21 cellular contexts compared by ENCODE assay signal in the genomic region with DNA sequence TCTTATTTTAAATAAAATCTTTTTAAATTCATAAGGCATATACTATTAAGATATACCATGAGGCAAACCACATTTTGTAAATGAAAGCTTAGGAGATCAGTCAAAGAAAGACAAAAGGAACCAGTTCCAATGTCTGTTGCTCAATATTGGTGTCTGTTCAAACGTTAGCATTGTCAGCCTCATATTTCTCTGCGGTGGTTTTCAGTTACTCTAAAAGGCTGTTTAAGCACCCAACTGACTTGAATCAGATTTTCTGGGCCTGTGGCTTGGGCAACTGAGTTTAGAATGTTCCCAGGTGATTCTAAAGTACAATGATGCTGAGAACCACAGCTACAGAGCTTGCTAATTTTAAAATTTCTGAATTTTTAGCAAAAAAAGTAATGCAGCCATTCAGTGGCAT.
"Had no signal": no experiment of that assay in that cellular context is flagged by ENCODE, and none has a peak within 500 bp of the region (broad histone marks: within the 10 kb centered on the region; RNA-seq: fewer than 3 reads in every experiment).

No MANE protein-coding gene starts in this region.

- H3K4me3 ChIP-seq: dorsolateral prefrontal cortex, lower lobe of right lung, ovary, psoas muscle, sigmoid colon, testis, tibial artery had no signal

- H3K4me3 Mint-ChIP-seq: immature natural killer cell; naive thymus-derived CD8-positive, alpha-beta T cell; nephron progenitor cell; stimulated activated memory B cell treated with anti-CD40 and anti-IgM and Interleukin-4, amounts not matched to agents 10 μg/mL and 1 μg/mL and 100 μg/mL, for 72 hours; type B pancreatic cell had no signal

- ATAC-seq: left ventricle myocardium superior; lower lobe of right lung; naive thymus-derived CD8-positive, alpha-beta T cell; psoas muscle; right cardiac atrium; stimulated activated memory B cell treated with anti-CD40 and anti-IgM and Interleukin-4, amounts not matched to agents 10 μg/mL and 1 μg/mL and 100 μg/mL, for 72 hours; stimulated activated naive CD8-positive, alpha-beta T cell treated with anti-CD3 and anti-CD28 coated beads, Interleukin-15, Interleukin-2, amounts not matched to agents 100 U/mL and 50 U/mL, for 24 hours had no signal

- DNase-seq: dorsolateral prefrontal cortex; effector CD4-positive, alpha-beta T cell; hypothalamus; immature natural killer cell; left ventricle myocardium superior; lower lobe of right lung; naive thymus-derived CD8-positive, alpha-beta T cell; nephron progenitor cell; nucleus accumbens; ovary; posterior cingulate gyrus; psoas muscle; right cardiac atrium; sigmoid colon; stimulated activated CD4-positive, alpha-beta T cell treated with anti-CD3 and anti-CD28 coated beads, Interleukin-4, amount 100 ng/mL, for 4 hours; stimulated activated naive CD8-positive, alpha-beta T cell treated with anti-CD3 and anti-CD28 coated beads, Interleukin-15, Interleukin-2, amounts not matched to agents 100 U/mL and 50 U/mL, for 24 hours; substantia nigra; testis; tibial artery had no signal

- H3K9me3 Mint-ChIP-seq: immature natural killer cell; naive thymus-derived CD8-positive, alpha-beta T cell; nephron progenitor cell; stimulated activated memory B cell treated with anti-CD40 and anti-IgM and Interleukin-4, amounts not matched to agents 10 μg/mL and 1 μg/mL and 100 μg/mL, for 72 hours; type B pancreatic cell had no signal

- H3K27ac Mint-ChIP-seq: immature natural killer cell; naive thymus-derived CD8-positive, alpha-beta T cell; nephron progenitor cell; stimulated activated memory B cell treated with anti-CD40 and anti-IgM and Interleukin-4, amounts not matched to agents 10 μg/mL and 1 μg/mL and 100 μg/mL, for 72 hours; type B pancreatic cell had no signal

- H3K4me1 Mint-ChIP-seq: immature natural killer cell; naive thymus-derived CD8-positive, alpha-beta T cell; stimulated activated memory B cell treated with anti-CD40 and anti-IgM and Interleukin-4, amounts not matched to agents 10 μg/mL and 1 μg/mL and 100 μg/mL, for 72 hours had no signal

- H3K36me3 Mint-ChIP-seq: immature natural killer cell; naive thymus-derived CD8-positive, alpha-beta T cell; stimulated activated memory B cell treated with anti-CD40 and anti-IgM and Interleukin-4, amounts not matched to agents 10 μg/mL and 1 μg/mL and 100 μg/mL, for 72 hours; type B pancreatic cell had no signal
